In the genomic region with DNA sequence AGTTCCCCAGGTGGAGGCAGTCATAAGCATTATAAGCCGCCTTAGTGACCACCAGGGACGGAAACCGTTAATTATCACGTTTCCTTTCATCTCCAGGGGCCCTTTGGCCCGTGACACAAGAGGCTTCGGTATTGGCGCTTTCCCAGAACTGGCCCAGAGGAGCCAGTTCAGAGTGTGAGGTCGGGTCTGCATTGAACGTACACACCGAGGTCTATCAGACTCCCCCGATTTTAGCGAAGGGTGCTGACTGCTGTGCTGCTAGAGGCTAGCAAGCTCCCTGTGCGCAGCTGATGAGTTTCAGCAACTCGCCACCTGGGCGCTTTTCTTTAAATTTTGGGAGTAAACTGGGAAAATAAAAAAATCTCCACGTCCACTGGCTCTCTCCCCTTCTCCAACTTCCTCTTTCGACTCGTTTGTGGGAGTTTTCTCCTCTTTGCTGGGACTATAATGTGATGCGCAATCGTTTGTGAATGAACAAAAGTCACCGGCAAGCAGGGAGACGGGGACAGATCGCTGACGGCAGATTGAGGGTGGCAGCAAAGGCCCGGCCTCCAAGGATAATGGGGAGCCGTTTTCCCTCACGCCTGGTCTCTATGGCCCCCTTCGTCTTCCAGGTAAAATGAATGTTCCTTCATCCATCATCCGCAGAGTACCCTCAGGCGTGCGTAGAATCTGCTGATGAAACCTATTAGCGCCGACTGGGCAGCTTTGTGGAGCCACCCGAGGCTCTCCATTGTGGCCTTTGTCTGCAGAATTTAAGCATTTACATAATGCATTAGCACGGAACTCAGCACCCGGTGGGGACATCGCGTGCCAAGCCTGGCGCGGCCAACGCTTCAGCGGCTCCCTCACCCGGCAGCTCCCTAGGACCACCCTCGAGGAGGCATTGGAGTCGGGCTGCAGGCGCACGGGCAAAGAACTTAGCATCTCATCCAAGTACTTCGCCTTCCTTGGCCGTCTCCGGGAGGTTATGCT, we compare ENCODE assay signal across 2 cellular contexts.
TF ChIP-seq lines count a peak whose summit lies in the region.

No MANE protein-coding gene starts in this region.

TF ChIP-seq in SK-N-SH, 30 proteins besides CTCF, POLR2A, EP300 and RAD21 (continued from another document):
- TF ChIP-seq, protein P1, sequence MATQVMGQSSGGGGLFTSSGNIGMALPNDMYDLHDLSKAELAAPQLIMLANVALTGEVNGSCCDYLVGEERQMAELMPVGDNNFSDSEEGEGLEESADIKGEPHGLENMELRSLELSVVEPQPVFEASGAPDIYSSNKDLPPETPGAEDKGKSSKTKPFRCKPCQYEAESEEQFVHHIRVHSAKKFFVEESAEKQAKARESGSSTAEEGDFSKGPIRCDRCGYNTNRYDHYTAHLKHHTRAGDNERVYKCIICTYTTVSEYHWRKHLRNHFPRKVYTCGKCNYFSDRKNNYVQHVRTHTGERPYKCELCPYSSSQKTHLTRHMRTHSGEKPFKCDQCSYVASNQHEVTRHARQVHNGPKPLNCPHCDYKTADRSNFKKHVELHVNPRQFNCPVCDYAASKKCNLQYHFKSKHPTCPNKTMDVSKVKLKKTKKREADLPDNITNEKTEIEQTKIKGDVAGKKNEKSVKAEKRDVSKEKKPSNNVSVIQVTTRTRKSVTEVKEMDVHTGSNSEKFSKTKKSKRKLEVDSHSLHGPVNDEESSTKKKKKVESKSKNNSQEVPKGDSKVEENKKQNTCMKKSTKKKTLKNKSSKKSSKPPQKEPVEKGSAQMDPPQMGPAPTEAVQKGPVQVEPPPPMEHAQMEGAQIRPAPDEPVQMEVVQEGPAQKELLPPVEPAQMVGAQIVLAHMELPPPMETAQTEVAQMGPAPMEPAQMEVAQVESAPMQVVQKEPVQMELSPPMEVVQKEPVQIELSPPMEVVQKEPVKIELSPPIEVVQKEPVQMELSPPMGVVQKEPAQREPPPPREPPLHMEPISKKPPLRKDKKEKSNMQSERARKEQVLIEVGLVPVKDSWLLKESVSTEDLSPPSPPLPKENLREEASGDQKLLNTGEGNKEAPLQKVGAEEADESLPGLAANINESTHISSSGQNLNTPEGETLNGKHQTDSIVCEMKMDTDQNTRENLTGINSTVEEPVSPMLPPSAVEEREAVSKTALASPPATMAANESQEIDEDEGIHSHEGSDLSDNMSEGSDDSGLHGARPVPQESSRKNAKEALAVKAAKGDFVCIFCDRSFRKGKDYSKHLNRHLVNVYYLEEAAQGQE (IDR thresholded peaks at IDR 0.05; ENCODE audit: low read depth, low read length): no peak
- TF ChIP-seq, protein P2, sequence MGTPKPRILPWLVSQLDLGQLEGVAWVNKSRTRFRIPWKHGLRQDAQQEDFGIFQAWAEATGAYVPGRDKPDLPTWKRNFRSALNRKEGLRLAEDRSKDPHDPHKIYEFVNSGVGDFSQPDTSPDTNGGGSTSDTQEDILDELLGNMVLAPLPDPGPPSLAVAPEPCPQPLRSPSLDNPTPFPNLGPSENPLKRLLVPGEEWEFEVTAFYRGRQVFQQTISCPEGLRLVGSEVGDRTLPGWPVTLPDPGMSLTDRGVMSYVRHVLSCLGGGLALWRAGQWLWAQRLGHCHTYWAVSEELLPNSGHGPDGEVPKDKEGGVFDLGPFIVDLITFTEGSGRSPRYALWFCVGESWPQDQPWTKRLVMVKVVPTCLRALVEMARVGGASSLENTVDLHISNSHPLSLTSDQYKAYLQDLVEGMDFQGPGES (IDR thresholded peaks at IDR 0.05; ENCODE audit: low read depth, low read length): no peak
- TF ChIP-seq USF2 (IDR thresholded peaks at IDR 0.05; ENCODE audit: borderline replicate concordance, low read depth, low read length) (no peak), TAF1 (IDR thresholded peaks at IDR 0.05; ENCODE audit: borderline replicate concordance, low read depth, low read length) (no peak), RCOR1 (IDR thresholded peaks at IDR 0.05; ENCODE audit: low read length) (no peak), MXI1 (IDR thresholded peaks at IDR 0.05; ENCODE audit: low read depth, low read length) (no peak), TCF12 (IDR thresholded peaks at IDR 0.05) (no peak), JUND (IDR thresholded peaks at IDR 0.05) (no peak)

TF ChIP-seq in SK-N-SH treated with all-trans-retinoic acid at 6 μM for 48 hours, 23 proteins besides CTCF, POLR2A, EP300 and RAD21 (continued from another document):
- no peak for TF ChIP-seq BACH2 (CRISPR knock-in tag; IDR thresholded peaks at IDR 0.05; ENCODE audit: borderline replicate concordance)
- TF ChIP-seq, protein P3, sequence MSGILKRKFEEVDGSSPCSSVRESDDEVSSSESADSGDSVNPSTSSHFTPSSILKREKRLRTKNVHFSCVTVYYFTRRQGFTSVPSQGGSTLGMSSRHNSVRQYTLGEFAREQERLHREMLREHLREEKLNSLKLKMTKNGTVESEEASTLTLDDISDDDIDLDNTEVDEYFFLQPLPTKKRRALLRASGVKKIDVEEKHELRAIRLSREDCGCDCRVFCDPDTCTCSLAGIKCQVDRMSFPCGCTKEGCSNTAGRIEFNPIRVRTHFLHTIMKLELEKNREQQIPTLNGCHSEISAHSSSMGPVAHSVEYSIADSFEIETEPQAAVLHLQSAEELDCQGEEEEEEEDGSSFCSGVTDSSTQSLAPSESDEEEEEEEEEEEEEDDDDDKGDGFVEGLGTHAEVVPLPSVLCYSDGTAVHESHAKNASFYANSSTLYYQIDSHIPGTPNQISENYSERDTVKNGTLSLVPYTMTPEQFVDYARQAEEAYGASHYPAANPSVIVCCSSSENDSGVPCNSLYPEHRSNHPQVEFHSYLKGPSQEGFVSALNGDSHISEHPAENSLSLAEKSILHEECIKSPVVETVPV (CRISPR knock-in tag; IDR thresholded peaks at IDR 0.05): no peak
